In genomic region chr12:32662665-32663064, GRCh38 we compare ENCODE assay signal across 15 cellular contexts. TPM values are rescaled to one million over a fixed set of nuclear protein-coding genes. Genes with fewer than 3 reads are reported as not detected.
DNase-seq lines count a peak whose midpoint lies in the region; ATAC-seq and TF ChIP-seq lines count a peak whose summit lies in the region.
"Had no signal": no experiment of that assay in that cellular context is flagged by ENCODE, and none has a peak within 500 bp of the region (broad histone marks: within the 10 kb centered on the region; RNA-seq: fewer than 3 reads in every experiment).

No MANE protein-coding gene starts in this region.

- H3K4me1 Mint-ChIP-seq in endodermal cell: peaks cover 6% of the 10 kb centered on the region
- peaks cover 4% of the 10 kb centered on the region for H3K4me1 Mint-ChIP-seq in activated CD4-positive, alpha-beta memory T cell treated with anti-CD3 and anti-CD28 coated beads, Interleukin-2, amount 10 ng/mL, durations not matched to agents 7 days and 5 days
- H3K4me1 Mint-ChIP-seq: CD4-positive, CD25-positive, alpha-beta regulatory T cell had no signal

- no peak overlapping the region for H3K9ac ChIP-seq in endodermal cell (ENCODE audit: extremely low read depth, low read length, poor library complexity, severe bottlenecking)
- H3K9ac ChIP-seq: BLaER1 treated with 17β-estradiol and CSF1 and Interleukin-3, amounts not matched to agents 10 nM and 100 nM had no signal

- no peaks in the 10 kb centered on the region for H3K36me3 Mint-ChIP-seq in endodermal cell (ENCODE audit: low read depth)
- H3K36me3 Mint-ChIP-seq in activated CD4-positive, alpha-beta memory T cell treated with anti-CD3 and anti-CD28 coated beads, Interleukin-2, amount 10 ng/mL, durations not matched to agents 7 days and 5 days (ENCODE audit: low read depth): no peaks in the 10 kb centered on the region
- H3K36me3 Mint-ChIP-seq: CD4-positive, CD25-positive, alpha-beta regulatory T cell had no signal

- no peaks in the 10 kb centered on the region for H3K27me3 ChIP-seq in ACC112 (ENCODE audit: insufficient read depth, low read length)
- no peaks in the 10 kb centered on the region for H3K27me3 ChIP-seq in endodermal cell (ENCODE audit: control insufficient read depth, insufficient read depth, low read length, poor library complexity, severe bottlenecking)
- no peaks in the 10 kb centered on the region for H3K27me3 ChIP-seq in gastrocnemius medialis
- H3K27me3 ChIP-seq: BLaER1 treated with 17β-estradiol and CSF1 and Interleukin-3, amounts not matched to agents 10 nM and 100 nM had no signal

- BruUV-seq in OCI-LY7 (replicated peaks; lab: Mats Ljungman, UMichigan): no TSS peak

- no peaks in the 10 kb centered on the region for H4K20me1 ChIP-seq in OCI-LY7 (ENCODE audit: insufficient read depth, low read length)
- H4K20me1 ChIP-seq: BLaER1 treated with 17β-estradiol and CSF1 and Interleukin-3, amounts not matched to agents 10 nM and 100 nM had no signal

- H3K36me3 ChIP-seq in ACC112 (ENCODE audit: insufficient read depth, low read length): no peaks in the 10 kb centered on the region
- H3K36me3 ChIP-seq in OCI-LY7 (ENCODE audit: insufficient read depth, low read length): no peaks in the 10 kb centered on the region
- H3K36me3 ChIP-seq in endodermal cell (ENCODE audit: control insufficient read depth, insufficient read depth, low read length): no peaks in the 10 kb centered on the region
- H3K36me3 ChIP-seq in gastrocnemius medialis: no peaks in the 10 kb centered on the region
- H3K36me3 ChIP-seq: BLaER1 treated with 17β-estradiol and CSF1 and Interleukin-3, amounts not matched to agents 10 nM and 100 nM; HAP-1 had no signal

- TF ChIP-seq POLR2A in gastrocnemius medialis (IDR thresholded peaks at IDR 0.05): no peak

- in situ Hi-C loops in gastrocnemius medialis (cut with MboI; ENCODE audit: low sequenced_read_pairs in 4 of 4): no loop called here

- CTCF ChIA-PET in OCI-LY7 (lab: Charles Lee; ENCODE audit: unreplicated experiment): interaction anchor here (1.0 kb wide), 1 partner anchor 10 kb away, joined by 5 read pairs; no protein-coding TSS in a partner anchor
- CTCF ChIA-PET in activated CD4-positive, alpha-beta memory T cell treated with anti-CD3 and anti-CD28 coated beads, Interleukin-2, amount 10 ng/mL, durations not matched to agents 7 days and 5 days (lab: Charles Lee): interaction anchor here (1.3 to 2.2 kb wide), 2 partner anchors 10 to 298 kb away, joined by 3 to 7 read pairs; no protein-coding TSS in a partner anchor

- POLR2A ChIA-PET in OCI-LY7 (lab: Charles Lee): interaction anchor here (0.7 to 0.9 kb wide), 3 partner anchors 10 to 174 kb away, joined by 3 to 4 read pairs (median 3); no protein-coding TSS in a partner anchor
- POLR2A ChIA-PET in activated CD4-positive, alpha-beta memory T cell treated with anti-CD3 and anti-CD28 coated beads, Interleukin-2, amount 10 ng/mL, durations not matched to agents 7 days and 5 days (lab: Charles Lee): no interaction called here

- peaks cover 17% of the 10 kb centered on the region for H3K4me1 ChIP-seq in ACC112 (ENCODE audit: control insufficient read depth, insufficient read depth, low read length, unreplicated experiment)
- H3K4me1 ChIP-seq in OCI-LY7 (ENCODE audit: insufficient read depth, low read length, poor library complexity, severe bottlenecking): peaks cover 6% of the 10 kb centered on the region
- no peaks in the 10 kb centered on the region for H3K4me1 ChIP-seq in endodermal cell (ENCODE audit: control insufficient read depth, insufficient read depth, low read length)
- H3K4me1 ChIP-seq in gastrocnemius medialis: peaks cover 19 to 23% of the 10 kb centered on the region in 2 donors
- H3K4me1 ChIP-seq: BLaER1 treated with 17β-estradiol and CSF1 and Interleukin-3, amounts not matched to agents 10 nM and 100 nM; HAP-1 had no signal

- ATAC-seq in gastrocnemius medialis: no peak
- ATAC-seq: GM12878 had no signal

- peaks cover 40% of the 10 kb centered on the region for H3K27me3 Mint-ChIP-seq in endodermal cell (ENCODE audit: insufficient read depth)
- peaks cover 1% of the 10 kb centered on the region for H3K27me3 Mint-ChIP-seq in activated CD4-positive, alpha-beta memory T cell treated with anti-CD3 and anti-CD28 coated beads, Interleukin-2, amount 10 ng/mL, durations not matched to agents 7 days and 5 days

- H2AFZ ChIP-seq in ACC112 (ENCODE audit: low read length, unreplicated experiment): peak overlapping the region; percentile 32
- 0 out of 2 replicates have a peak overlapping the region, but pooled peaks have one; percentile 9 for H2AFZ ChIP-seq in OCI-LY7 (ENCODE audit: low read length)

- no peaks in the 10 kb centered on the region for H3K9me2 ChIP-seq in OCI-LY7 (ENCODE audit: insufficient read depth, low read length)

- H3K27ac Mint-ChIP-seq in endodermal cell: no peak overlapping the region
- H3K27ac Mint-ChIP-seq in activated CD4-positive, alpha-beta memory T cell treated with anti-CD3 and anti-CD28 coated beads, Interleukin-2, amount 10 ng/mL, durations not matched to agents 7 days and 5 days: no peak overlapping the region
- H3K27ac Mint-ChIP-seq: CD4-positive, CD25-positive, alpha-beta regulatory T cell had no signal

- no peak overlapping the region for H3K4me3 Mint-ChIP-seq in endodermal cell
- H3K4me3 Mint-ChIP-seq in activated CD4-positive, alpha-beta memory T cell treated with anti-CD3 and anti-CD28 coated beads, Interleukin-2, amount 10 ng/mL, durations not matched to agents 7 days and 5 days: no peak overlapping the region
- H3K4me3 Mint-ChIP-seq: CD4-positive, CD25-positive, alpha-beta regulatory T cell had no signal

- H3K9me3 ChIP-seq in OCI-LY7 (ENCODE audit: low read length) (no peaks in the 10 kb centered on the region), endodermal cell (ENCODE audit: control insufficient read depth, low read length) (no peaks in the 10 kb centered on the region), gastrocnemius medialis (no peaks in the 10 kb centered on the region)
- H3K9me3 ChIP-seq: HAP-1 had no signal

- H3K4me3 ChIP-seq in ACC112 (ENCODE audit: low read depth, low read length) (no peak overlapping the region), OCI-LY7 (ENCODE audit: low read depth, low read length, poor library complexity, severe bottlenecking) (no peak overlapping the region), endodermal cell (ENCODE audit: low read length) (no peak overlapping the region), gastrocnemius medialis (no peak overlapping the region)
- H3K4me3 ChIP-seq: BLaER1 treated with 17β-estradiol and CSF1 and Interleukin-3, amounts not matched to agents 10 nM and 100 nM; GM12878; HAP-1 had no signal

- no peak overlapping the region for H3K4me2 ChIP-seq in OCI-LY7 (ENCODE audit: low read length)
- H3K4me2 ChIP-seq: BLaER1 treated with 17β-estradiol and CSF1 and Interleukin-3, amounts not matched to agents 10 nM and 100 nM had no signal

- intact Hi-C loops in OCI-LY7 (cut with micrococcal nuclease; ENCODE audit: unreplicated experiment) (no loop called here), gastrocnemius medialis (cut with DNase I; ENCODE audit: low total_unique reads) (loop anchor here (5.0 kb wide), 1 partner anchor 265 kb away; the partner anchor contains the start of gene FGD4)

- TF ChIP-seq CTCF in OCI-LY7 (conservative IDR thresholded peaks at IDR 0.05; ENCODE audit: low read length) (no peak), endodermal cell (conservative IDR thresholded peaks at IDR 0.05) (no peak), gastrocnemius medialis (IDR thresholded peaks at IDR 0.05 in 4 of 5, conservative IDR thresholded peaks at IDR 0.05 in 1 of 5) (no peak)

- DNase-seq in OCI-LY7 (ENCODE audit: low spot score) (no peak), endodermal cell (peak; percentile 63), gastrocnemius medialis (no peak), dermis blood vessel endothelial cell (no peak), NCI-H69 (lab: John Stamatoyannopoulos, UW) (no peak)
- DNase-seq in activated CD4-positive, alpha-beta memory T cell treated with anti-CD3 and anti-CD28 coated beads, Interleukin-2, amount 10 ng/mL, durations not matched to agents 7 days and 5 days: no peak
- DNase-seq: 8988T; ACHN; CD4-positive, CD25-positive, alpha-beta regulatory T cell; DMS53; GOT3 had no signal

- no peaks in the 10 kb centered on the region for H3K9me3 Mint-ChIP-seq in endodermal cell
- H3K9me3 Mint-ChIP-seq in activated CD4-positive, alpha-beta memory T cell treated with anti-CD3 and anti-CD28 coated beads, Interleukin-2, amount 10 ng/mL, durations not matched to agents 7 days and 5 days: no peaks in the 10 kb centered on the region
- H3K9me3 Mint-ChIP-seq: CD4-positive, CD25-positive, alpha-beta regulatory T cell had no signal

- H3K79me2 ChIP-seq in ACC112 (ENCODE audit: control insufficient read depth, insufficient read depth, low read length, unreplicated experiment) (no peaks in the 10 kb centered on the region), OCI-LY7 (ENCODE audit: insufficient read depth, low read depth, low read length) (no peaks in the 10 kb centered on the region)

- H3K27ac ChIP-seq in ACC112 (ENCODE audit: low read depth, low read length) (no peak overlapping the region), OCI-LY7 (ENCODE audit: low read depth, low read length, poor library complexity, severe bottlenecking) (no peak overlapping the region), endodermal cell (ENCODE audit: low read depth, low read length) (no peak overlapping the region), gastrocnemius medialis (peak overlapping the region; percentile 81 to 93 (median 87))
- H3K27ac ChIP-seq: BLaER1 treated with 17β-estradiol and CSF1 and Interleukin-3, amounts not matched to agents 10 nM and 100 nM had no signal

- WGBS in endodermal cell (ENCODE audit: insufficient coverage in 1 of 2, insufficient read length in 1 of 2), 2 experiments: 90 to 97% methylated on average over 2 of the region's 2 CpGs

RNA-seq across cellular contexts. Expression of gene DNM1L, which starts 16.4 kb away (rescaled TPM):
- 61.1 and 64.1 TPM in 2 replicates for total RNA-seq in OCI-LY7 (2014; rRNA removed; shearing (Covaris generic))
- total RNA-seq in OCI-LY7 (2022) (97.8 and 102 TPM in 2 replicates), endodermal cell (100 to 1,000 TPM; 100 to 156 TPM), gastrocnemius medialis (10 to 100 TPM; 39.3 to 68.3 (median 43.8) TPM), dermis blood vessel endothelial cell (88.0 and 119 TPM in 2 replicates)
- polyA plus RNA-seq in endodermal cell (2013, experiment 1 of 2): 74.7 TPM
- 74.6 TPM for polyA plus RNA-seq in endodermal cell (2013, experiment 2 of 2)
- 10 to 100 TPM; 53.5 to 59.3 TPM for total RNA-seq in activated CD4-positive, alpha-beta memory T cell treated with anti-CD3 and anti-CD28 coated beads, Interleukin-2, amount 10 ng/mL, durations not matched to agents 7 days and 5 days

Comparison
In these comparisons a context has a peak if more than half of its experiments do, and no peak if none do; other contexts are left out.
1. H3K27ac ChIP-seq: peak in gastrocnemius medialis (4 of 4); none in ACC112 (single experiment), OCI-LY7 (single experiment) and endodermal cell (single experiment).